8 cellular contexts compared by ENCODE assay signal in the genomic region with DNA sequence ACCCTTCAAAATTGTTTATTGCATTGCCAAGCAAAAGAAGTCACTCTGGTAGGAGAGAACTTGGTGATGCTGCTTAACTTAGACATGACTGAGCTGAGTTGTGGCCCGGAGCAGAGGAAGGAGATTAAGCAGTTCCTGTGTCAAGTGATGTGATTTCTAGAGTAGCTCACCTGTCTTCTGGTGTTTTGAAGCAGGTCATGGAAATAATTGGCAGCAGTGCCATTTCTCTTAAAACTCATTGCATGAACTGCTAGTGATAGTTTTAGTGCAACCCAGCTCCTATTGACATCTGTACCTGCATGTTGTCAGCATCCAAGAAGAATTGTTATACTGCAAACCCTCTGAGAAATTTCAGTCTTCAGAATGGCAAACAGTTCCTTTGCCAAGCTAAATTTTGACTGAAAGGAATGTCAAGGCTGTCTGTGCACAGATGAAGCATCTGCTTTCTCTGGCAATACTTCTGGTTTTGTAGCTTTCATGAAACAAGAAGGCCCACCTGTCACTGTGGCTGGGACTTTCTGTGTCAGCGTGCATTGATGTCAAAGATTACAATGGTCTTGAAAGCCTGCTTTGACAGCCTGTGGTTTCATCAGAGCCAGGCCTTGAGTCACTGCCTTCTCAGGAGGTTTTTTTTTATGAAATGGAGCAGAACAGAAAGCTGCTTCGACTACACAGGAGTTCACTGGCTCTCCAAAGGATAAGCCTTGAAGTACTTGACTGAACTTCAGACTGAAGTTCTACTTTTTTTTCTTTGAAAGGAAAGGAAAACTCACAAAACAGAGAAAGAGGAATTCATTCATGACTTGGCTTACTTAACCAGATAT.
A peak's percentile ranks its signal among the peaks of the same experiment; 100 is the strongest.
DNase-seq lines count a peak whose midpoint lies in the region; ATAC-seq lines count a peak whose summit lies in the region.

No MANE protein-coding gene starts in this region.

- peak; percentile 95 for ATAC-seq in GM18868 (IDR thresholded peaks at IDR 0.05; ENCODE audit: unreplicated experiment)
- peak; percentile 62 for ATAC-seq in HG02943 (IDR thresholded peaks at IDR 0.05; ENCODE audit: low read depth, unreplicated experiment)

- DNase-seq in T-helper 2 cell, result peak in 4 of 5 experiments; percentile 47 to 96 (median 70)
- DNase-seq in astrocyte of the hippocampus (ENCODE audit: low read depth, low spot score), result peak; percentile 91
- peak; percentile 55 to 59 for DNase-seq in stimulated activated CD4-positive, alpha-beta T cell treated with anti-CD3 and anti-CD28 coated beads, Interleukin-12 subunit alpha, Interleukin-12 subunit beta, amount 100 ng/mL, for 24 hours (ENCODE audit: low read depth in 2 of 2)
- no peak for DNase-seq in DMS53 treated with DMSO at 0.1 percent for 48 hours (lab: John Stamatoyannopoulos, UW; ENCODE audit: unreplicated experiment)
- no peak for DNase-seq in NCI-H2029 (lab: John Stamatoyannopoulos, UW)
- DNase-seq in NCI-H510A treated with DMSO at 0.1 percent for 48 hours (lab: John Stamatoyannopoulos, UW), result no peak

Comparison
In these comparisons a context has a peak if more than half of its experiments do, and no peak if none do; other contexts are left out.
1. DNase-seq: peak in T-helper 2 cell (4 of 5), astrocyte of the hippocampus (single experiment) and stimulated activated CD4-positive, alpha-beta T cell treated with anti-CD3 and anti-CD28 coated beads, Interleukin-12 subunit alpha, Interleukin-12 subunit beta, amount 100 ng/mL, for 24 hours (2 of 2); none in DMS53 treated with DMSO at 0.1 percent for 48 hours (single experiment), NCI-H2029 (single experiment) and NCI-H510A treated with DMSO at 0.1 percent for 48 hours (single experiment).